Comparison of ENCODE assay signal across 9 cellular contexts in the genomic region with DNA sequence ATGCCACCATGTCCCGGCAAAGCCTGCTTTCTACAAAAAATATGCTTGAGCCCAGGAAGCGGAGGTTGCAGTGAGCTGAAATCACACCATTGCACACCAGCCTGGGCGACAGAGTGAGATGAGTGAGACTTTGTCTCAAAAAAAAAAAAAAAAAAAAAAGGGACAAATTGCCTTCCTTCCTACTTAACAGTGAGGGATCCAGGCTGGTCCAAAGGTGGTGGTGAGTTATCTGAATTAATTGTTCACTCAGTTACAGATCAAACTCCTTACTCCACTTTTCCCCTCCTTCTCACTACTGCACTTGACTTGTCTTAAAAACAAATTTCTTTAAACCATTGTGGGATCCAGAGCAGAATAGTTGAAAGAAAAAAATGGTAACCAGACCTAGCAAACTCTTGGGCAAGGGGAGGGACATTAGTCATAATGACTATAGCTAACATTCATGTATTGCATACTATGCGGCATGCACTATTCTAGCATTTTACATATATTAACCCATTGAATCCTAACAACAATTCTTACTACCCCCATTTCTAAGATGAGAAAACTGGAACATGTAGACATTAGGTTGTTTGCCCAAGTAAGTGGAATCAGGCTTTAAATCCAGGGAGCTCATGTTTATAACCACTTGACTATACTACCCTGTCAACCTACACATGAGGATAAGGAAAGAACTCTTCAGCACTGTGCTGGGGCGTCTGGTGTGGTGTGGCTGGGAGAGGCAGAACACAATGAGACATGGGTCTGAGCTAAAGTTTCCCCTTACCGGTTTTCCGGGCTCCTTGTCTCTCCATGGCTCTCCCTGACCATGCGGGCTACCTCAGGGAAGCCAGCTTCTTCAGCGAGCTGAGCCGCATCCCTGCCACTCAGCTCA. TPM values are rescaled to one million over a fixed set of nuclear protein-coding genes. Genes with fewer than 3 reads are reported as not detected.
DNase-seq lines count a peak whose midpoint lies in the region; ATAC-seq, FAIRE-seq and TF ChIP-seq lines count a peak whose summit lies in the region.
"Had no signal": no experiment of that assay in that cellular context is flagged by ENCODE, and none has a peak within 500 bp of the region (broad histone marks: within the 10 kb centered on the region; RNA-seq: fewer than 3 reads in every experiment).

No MANE protein-coding gene starts in this region.

- H3K9me3 Mint-ChIP-seq in activated naive CD4-positive, alpha-beta T cell treated with anti-CD3 and anti-CD28 coated beads for 36 hours = no peaks in the 10 kb centered on the region

- H3K27me3 Mint-ChIP-seq in activated naive CD4-positive, alpha-beta T cell treated with anti-CD3 and anti-CD28 coated beads for 36 hours (ENCODE audit: low read depth) = no peaks in the 10 kb centered on the region

- peak overlapping the region; percentile 97 for H3K27ac Mint-ChIP-seq in activated naive CD4-positive, alpha-beta T cell treated with anti-CD3 and anti-CD28 coated beads for 36 hours

- TF ChIP-seq CTCF in adrenal gland (IDR thresholded peaks at IDR 0.05) (no peak), HepG2 (CRISPR knock-in tag; IDR thresholded peaks at IDR 0.05) (no peak), transverse colon (IDR thresholded peaks at IDR 0.05) (no peak)

- peaks cover 64% of the 10 kb centered on the region for H3K36me3 Mint-ChIP-seq in activated naive CD4-positive, alpha-beta T cell treated with anti-CD3 and anti-CD28 coated beads for 36 hours (ENCODE audit: low read depth)

- H2AFZ ChIP-seq in HepG2 (ENCODE audit: low read length) = no peak overlapping the region

- H3K4me2 ChIP-seq in HepG2 (ENCODE audit: low read depth, low read length) = peak overlapping the region; percentile 94

- DNase-seq in activated naive CD4-positive, alpha-beta T cell treated with anti-CD3 and anti-CD28 coated beads for 36 hours = no peak
- DNase-seq in activated naive CD4-positive, alpha-beta T cell treated with anti-CD3 and anti-CD28 coated beads, Interleukin-2, amount 50 U/mL, for 16 hours = no peak
- DNase-seq in adrenal gland (no peak), HepG2 (ENCODE audit: low spot score) (no peak), transverse colon (no peak)
- DNase-seq in stimulated activated CD4-positive, alpha-beta T cell treated with anti-CD3 and anti-CD28 coated beads, Interleukin-2, amount 100 ng/mL, for 24 hours = no peak

- POLR2A ChIA-PET in HepG2 (lab: Yijun Ruan, JAX) = interaction anchor here (0.7 to 7.4 kb wide), 18 partner anchors 8 to 266 kb away, joined by 3 to 438 read pairs (median 4); partner anchors contain the start of genes ABHD16A, APOM, BAG6 and CLIC1

- in situ Hi-C loops in HepG2 (cut with HindIII; ENCODE audit: extremely low pct_ligation_motif_present, low pct_unique_long_range_greater_than_20kb) (no loop called here), transverse colon (cut with MboI; ENCODE audit: low pct_ligation_motif_present in 1 of 4, low pct_unique_long_range_greater_than_20kb in 1 of 4, low sequenced_read_pairs in 3 of 4) (no loop called here)

- H3K27me3 ChIP-seq in adrenal gland = no peaks in the 10 kb centered on the region
- no peaks in the 10 kb centered on the region; a peak in 1 of 5 replicates for H3K27me3 ChIP-seq in HepG2 (ENCODE audit: control insufficient read depth in 1 of 2, insufficient read depth in 2 of 2, low read length in 2 of 2)
- H3K27me3 ChIP-seq in transverse colon = no peaks in the 10 kb centered on the region

- H3K4me1 ChIP-seq in adrenal gland (replicated peaks in 1 of 2) (peaks cover 20 to 60% of the 10 kb centered on the region in 2 donors), HepG2 (ENCODE audit: insufficient read depth, low read length) (peaks cover 77% of the 10 kb centered on the region), transverse colon (peaks cover 35 to 71% (median 45%) of the 10 kb centered on the region in 4 donors)

- BruUV-seq in HepG2 (replicated peaks; lab: Mats Ljungman, UMichigan) = no TSS peak

- peaks cover 66% of the 10 kb centered on the region for H3K79me2 ChIP-seq in HepG2 (ENCODE audit: insufficient read depth, low read length)

- no peak for TF ChIP-seq EP300 in HepG2 (IDR thresholded peaks at IDR 0.05; ENCODE audit: low read depth in 2 of 2, low read length in 2 of 2)
- TF ChIP-seq EP300 in HepG2 (CRISPR knock-in tag; IDR thresholded peaks at IDR 0.05; ENCODE audit: borderline replicate concordance) = no peak
- no peak for TF ChIP-seq EP300 in transverse colon (IDR thresholded peaks at IDR 0.05; ENCODE audit: low read depth)

- H4K20me1 ChIP-seq in HepG2 (ENCODE audit: insufficient read depth, low read length) = peaks cover 12% of the 10 kb centered on the region; the same call in 1 of the 2 replicates

- H3K4me3 ChIP-seq in adrenal gland (peak overlapping the region in 1 of 4 donors; percentile 95), HepG2 (replicated peaks in 1 of 3; ENCODE audit: insufficient read depth in 1 of 3, low read depth in 2 of 3, low read length in 3 of 3) (peak overlapping the region; percentile 69 to 98 (median 71)), transverse colon (peak overlapping the region; percentile 43 to 96 (median 84))

- FAIRE-seq in HepG2 (lab: Jason Lieb, UNC) = no peak
- FAIRE-seq: G401.6 had no signal

- 72 to 79% (median 75%) methylated on average over 6 to 10 of the region's 10 CpGs for WGBS in adrenal gland, 4 donors
- WGBS in HepG2 (ENCODE audit: low lambda C conversion rate) = 93% methylated on average over 10 of the region's 10 CpGs
- WGBS in transverse colon (ENCODE audit: low coverage in 1 of 2), 2 donors = 72 to 93% methylated on average over 3 to 10 of the region's 10 CpGs

- H3K27ac ChIP-seq in adrenal gland (peak overlapping the region in 4 of 5 donors; percentile 83 to 96 (median 90)), HepG2 (ENCODE audit: extremely low read length, insufficient read depth, low read length) (peak overlapping the region; percentile 99), transverse colon (peak overlapping the region; percentile 93 to 99 (median 98))

- intact Hi-C loops in activated naive CD4-positive, alpha-beta T cell treated with anti-CD3 and anti-CD28 coated beads for 36 hours (cut with micrococcal nuclease) = loop anchor here (5.0 to 10.0 kb wide), 2 partner anchors 261 to 1181 kb away; partner anchors contain the start of genes MICA and PSMB8
- intact Hi-C loops in adrenal gland (cut with DNase I) = no loop called here
- intact Hi-C loops in HepG2 (cut with micrococcal nuclease; ENCODE audit: unreplicated experiment) = no loop called here
- intact Hi-C loops in transverse colon (cut with DNase I; ENCODE audit: low total_unique reads) = no loop called here

- no peak for TF ChIP-seq RAD21 in HepG2 (CRISPR knock-in tag; IDR thresholded peaks at IDR 0.05)

- H3K9me3 ChIP-seq in adrenal gland (replicated peaks in 1 of 3) = no peaks in the 10 kb centered on the region
- H3K9me3 ChIP-seq in HepG2 (ENCODE audit: low read length) = no peaks in the 10 kb centered on the region
- H3K9me3 ChIP-seq in transverse colon = no peaks in the 10 kb centered on the region

- peak overlapping the region; percentile 95 for H3K4me3 Mint-ChIP-seq in activated naive CD4-positive, alpha-beta T cell treated with anti-CD3 and anti-CD28 coated beads for 36 hours

- H3K36me3 ChIP-seq in adrenal gland (replicated peaks in 1 of 2) (peaks cover 0 to 24% of the 10 kb centered on the region in 2 donors), HepG2 (replicated peaks in 1 of 2; ENCODE audit: control insufficient read depth in 1 of 2, insufficient read depth in 2 of 2, low read length in 2 of 2) (peaks cover 9 to 25% of the 10 kb centered on the region in 2 experiments), transverse colon (peaks cover 0 to 20% (median 6%) of the 10 kb centered on the region in 4 donors)

- H3K9ac ChIP-seq in HepG2 (ENCODE audit: insufficient read depth, low read depth, low read length) = peak overlapping the region; percentile 98

- no peak for ATAC-seq in HepG2
- ATAC-seq in GM18511 (IDR thresholded peaks at IDR 0.05; ENCODE audit: unreplicated experiment) = no peak
- no peak for ATAC-seq in HG03039 (IDR thresholded peaks at IDR 0.05; ENCODE audit: unreplicated experiment)

- peaks cover 76% of the 10 kb centered on the region for H3K4me1 Mint-ChIP-seq in activated naive CD4-positive, alpha-beta T cell treated with anti-CD3 and anti-CD28 coated beads for 36 hours (ENCODE audit: low read depth)

- CTCF ChIA-PET in activated naive CD4-positive, alpha-beta T cell treated with anti-CD3 and anti-CD28 coated beads for 36 hours (lab: Charles Lee) = interaction anchor here (1.0 to 1.5 kb wide), 3 partner anchors 10 to 289 kb away, joined by 3 to 4 read pairs (median 4); partner anchors contain the start of gene BAG6
- CTCF ChIA-PET in HepG2 (lab: Yijun Ruan, JAX; ENCODE audit: low intra/inter-chr PET ratio, low total read pairs) = no interaction called here

- TF ChIP-seq POLR2A in adrenal gland (IDR thresholded peaks at IDR 0.05) (no peak), HepG2 (IDR thresholded peaks at IDR 0.05; ENCODE audit: insufficient read depth in 1 of 2, low read depth in 2 of 2, low read length in 2 of 2) (peak in 1 of 2 experiments; percentile 17; a peak in 1 of 4 replicates), transverse colon (IDR thresholded peaks at IDR 0.05) (no peak)

RNA-seq across cellular contexts. Expression of gene GPANK1, which starts 1.5 kb away (rescaled TPM):
- 10 to 100 TPM; 31.2 to 32.4 TPM for total RNA-seq in activated naive CD4-positive, alpha-beta T cell treated with anti-CD3 and anti-CD28 coated beads for 36 hours
- 10 to 100 TPM; 10.2 to 61.2 (median 17.4) TPM for total RNA-seq in adrenal gland
- 10 to 100 TPM in 2 of 3 donors, 1 to 10 TPM in 1; 7.4 to 18.3 (median 17.6) TPM for polyA plus RNA-seq in adrenal gland
- 22.8 and 25.3 TPM in 2 replicates for total RNA-seq in HepG2 (2016; rRNA removed; fragmentation: Illumina TruSeq; extraction: Trizol)
- total RNA-seq in HepG2 (2016; cell fraction: cytosol; rRNA removed; fragmentation: Illumina TruSeq; extraction: Trizol; ENCODE audit: low read depth) = 7.9 and 10.4 TPM in 2 replicates
- total RNA-seq in HepG2 (2016; cell fraction: insoluble cytoplasmic fraction; rRNA removed; fragmentation: Illumina TruSeq; extraction: Trizol) = 25.6 and 26.7 TPM in 2 replicates
- 18.6 and 20.8 TPM in 2 replicates for total RNA-seq in HepG2 (2016; cell fraction: membrane; rRNA removed; fragmentation: Illumina TruSeq; extraction: Trizol)
- total RNA-seq in HepG2 (2016; cell fraction: nucleus; rRNA removed; fragmentation: Illumina TruSeq; extraction: Trizol) = 18.0 and 18.5 TPM in 2 replicates
- polyA plus RNA-seq in HepG2 (2011; rRNA removed) = 14.8 and 15.4 TPM in 2 replicates
- 18.7 and 20.1 TPM in 2 replicates for polyA plus RNA-seq in HepG2 (2011; cell fraction: cytosol; rRNA removed)
- 17.4 and 17.7 TPM in 2 replicates for polyA plus RNA-seq in HepG2 (2011; cell fraction: nucleus; rRNA removed)
- 15.6 and 16.2 TPM in 2 replicates for polyA plus RNA-seq in HepG2 (2012)
- 7.6 and 8.6 TPM in 2 replicates for polyA plus RNA-seq in HepG2 (2016; cell fraction: cytosol; fragmentation: Illumina TruSeq; extraction: Trizol; ENCODE audit: low read depth)
- polyA plus RNA-seq in HepG2 (2016; cell fraction: insoluble cytoplasmic fraction; fragmentation: Illumina TruSeq; extraction: Trizol; ENCODE audit: low read depth) = 28.7 and 31.2 TPM in 2 replicates
- polyA plus RNA-seq in HepG2 (2016; cell fraction: membrane; fragmentation: Illumina TruSeq; extraction: Trizol; ENCODE audit: low read depth) = 13.3 and 14.4 TPM in 2 replicates
- 26.3 and 27.8 TPM in 2 replicates for polyA plus RNA-seq in HepG2 (2016; cell fraction: nucleus; fragmentation: Illumina TruSeq; extraction: Trizol; ENCODE audit: insufficient read depth, low read depth)
- 12.3 and 17.1 TPM in 2 replicates for polyA minus RNA-seq in HepG2 (2011; rRNA and poly(A)+ RNA removed; ENCODE audit: low replicate concordance)
- 5.2 and 7.5 TPM in 2 replicates for polyA minus RNA-seq in HepG2 (2011; cell fraction: cytosol; rRNA and poly(A)+ RNA removed)
- polyA minus RNA-seq in HepG2 (2011; cell fraction: nucleus; rRNA and poly(A)+ RNA removed) = 19.2 and 19.6 TPM in 2 replicates
- 10 to 100 TPM in 3 of 4 donors, 1 to 10 TPM in 1; 2.4 to 32.9 (median 23.2) TPM for total RNA-seq in transverse colon

RNA-seq across cellular contexts. Expression of gene CSNK2B, which starts 2.6 kb away (rescaled TPM):
- 100 to 1,000 TPM; 215 to 219 TPM for total RNA-seq in activated naive CD4-positive, alpha-beta T cell treated with anti-CD3 and anti-CD28 coated beads for 36 hours
- total RNA-seq in adrenal gland (100 to 1,000 TPM; 142 to 324 (median 206) TPM), HepG2 (2016; rRNA removed; fragmentation: Illumina TruSeq; extraction: Trizol) (296 and 316 TPM in 2 replicates), transverse colon (100 to 1,000 TPM; 182 to 231 (median 210) TPM)
- polyA plus RNA-seq in adrenal gland (100 to 1,000 TPM; 171 to 239 (median 236) TPM), HepG2 (2011; rRNA removed) (111 and 116 TPM in 2 replicates)
- total RNA-seq in HepG2 (2016; cell fraction: cytosol; rRNA removed; fragmentation: Illumina TruSeq; extraction: Trizol; ENCODE audit: low read depth) = 132 and 145 TPM in 2 replicates
- total RNA-seq in HepG2 (2016; cell fraction: insoluble cytoplasmic fraction; rRNA removed; fragmentation: Illumina TruSeq; extraction: Trizol) = 301 and 303 TPM in 2 replicates
- total RNA-seq in HepG2 (2016; cell fraction: membrane; rRNA removed; fragmentation: Illumina TruSeq; extraction: Trizol) = 151 and 176 TPM in 2 replicates
- 129 and 139 TPM in 2 replicates for total RNA-seq in HepG2 (2016; cell fraction: nucleus; rRNA removed; fragmentation: Illumina TruSeq; extraction: Trizol)
- polyA plus RNA-seq in HepG2 (2011; cell fraction: cytosol; rRNA removed) = 142 and 147 TPM in 2 replicates
- 240 and 247 TPM in 2 replicates for polyA plus RNA-seq in HepG2 (2011; cell fraction: nucleus; rRNA removed)
- polyA plus RNA-seq in HepG2 (2012) = 320 and 331 TPM in 2 replicates
- 180 and 199 TPM in 2 replicates for polyA plus RNA-seq in HepG2 (2016; cell fraction: cytosol; fragmentation: Illumina TruSeq; extraction: Trizol; ENCODE audit: low read depth)
- 438 and 490 TPM in 2 replicates for polyA plus RNA-seq in HepG2 (2016; cell fraction: insoluble cytoplasmic fraction; fragmentation: Illumina TruSeq; extraction: Trizol; ENCODE audit: low read depth)
- polyA plus RNA-seq in HepG2 (2016; cell fraction: membrane; fragmentation: Illumina TruSeq; extraction: Trizol; ENCODE audit: low read depth) = 209 and 226 TPM in 2 replicates
- polyA plus RNA-seq in HepG2 (2016; cell fraction: nucleus; fragmentation: Illumina TruSeq; extraction: Trizol; ENCODE audit: insufficient read depth, low read depth) = 322 and 332 TPM in 2 replicates
- polyA minus RNA-seq in HepG2 (2011; rRNA and poly(A)+ RNA removed; ENCODE audit: low replicate concordance) = 147 and 199 TPM in 2 replicates
- 85.2 and 86.7 TPM in 2 replicates for polyA minus RNA-seq in HepG2 (2011; cell fraction: cytosol; rRNA and poly(A)+ RNA removed)
- 61.5 and 67.4 TPM in 2 replicates for polyA minus RNA-seq in HepG2 (2011; cell fraction: nucleus; rRNA and poly(A)+ RNA removed)

RNA-seq across cellular contexts. Expression of gene C6orf47, which starts 2.7 kb away (rescaled TPM):
- 1 to 10 TPM; 8.8 to 9.0 TPM for total RNA-seq in activated naive CD4-positive, alpha-beta T cell treated with anti-CD3 and anti-CD28 coated beads for 36 hours
- total RNA-seq in adrenal gland = 10 to 100 TPM; 23.8 to 37.0 (median 27.4) TPM
- 10 to 100 TPM; 17.9 to 23.6 (median 20.0) TPM for polyA plus RNA-seq in adrenal gland
- total RNA-seq in HepG2 (2016; rRNA removed; fragmentation: Illumina TruSeq; extraction: Trizol) = 15.5 and 18.1 TPM in 2 replicates
- 4.0 and 4.6 TPM in 2 replicates for total RNA-seq in HepG2 (2016; cell fraction: cytosol; rRNA removed; fragmentation: Illumina TruSeq; extraction: Trizol; ENCODE audit: low read depth)
- total RNA-seq in HepG2 (2016; cell fraction: insoluble cytoplasmic fraction; rRNA removed; fragmentation: Illumina TruSeq; extraction: Trizol) = 16.8 and 18.5 TPM in 2 replicates
- 10.4 and 12.5 TPM in 2 replicates for total RNA-seq in HepG2 (2016; cell fraction: membrane; rRNA removed; fragmentation: Illumina TruSeq; extraction: Trizol)
- 11.7 and 13.0 TPM in 2 replicates for total RNA-seq in HepG2 (2016; cell fraction: nucleus; rRNA removed; fragmentation: Illumina TruSeq; extraction: Trizol)
- polyA plus RNA-seq in HepG2 (2011; rRNA removed) = 1.7 and 2.1 TPM in 2 replicates
- 1.5 TPM in 2 replicates for polyA plus RNA-seq in HepG2 (2011; cell fraction: cytosol; rRNA removed)
- 3.0 and 3.3 TPM in 2 replicates for polyA plus RNA-seq in HepG2 (2011; cell fraction: nucleus; rRNA removed)
- polyA plus RNA-seq in HepG2 (2012) = 3.3 and 4.4 TPM in 2 replicates
- polyA plus RNA-seq in HepG2 (2016; cell fraction: cytosol; fragmentation: Illumina TruSeq; extraction: Trizol; ENCODE audit: low read depth) = 1.9 and 2.9 TPM in 2 replicates
- 12.2 and 12.5 TPM in 2 replicates for polyA plus RNA-seq in HepG2 (2016; cell fraction: insoluble cytoplasmic fraction; fragmentation: Illumina TruSeq; extraction: Trizol; ENCODE audit: low read depth)
- polyA plus RNA-seq in HepG2 (2016; cell fraction: membrane; fragmentation: Illumina TruSeq; extraction: Trizol; ENCODE audit: low read depth) = 5.2 and 6.9 TPM in 2 replicates
- polyA plus RNA-seq in HepG2 (2016; cell fraction: nucleus; fragmentation: Illumina TruSeq; extraction: Trizol; ENCODE audit: insufficient read depth, low read depth) = 11.9 and 12.9 TPM in 2 replicates
- 3.9 and 10.7 TPM in 2 replicates for polyA minus RNA-seq in HepG2 (2011; rRNA and poly(A)+ RNA removed; ENCODE audit: low replicate concordance)
- 1.2 and 1.3 TPM in 2 replicates for polyA minus RNA-seq in HepG2 (2011; cell fraction: cytosol; rRNA and poly(A)+ RNA removed)
- 5.3 and 6.1 TPM in 2 replicates for polyA minus RNA-seq in HepG2 (2011; cell fraction: nucleus; rRNA and poly(A)+ RNA removed)
- 10 to 100 TPM; 18.7 to 45.7 (median 25.2) TPM for total RNA-seq in transverse colon

RNA-seq across cellular contexts. Expression of gene LY6G5B, which starts 6.5 kb away (rescaled TPM):
- total RNA-seq in activated naive CD4-positive, alpha-beta T cell treated with anti-CD3 and anti-CD28 coated beads for 36 hours = 1 to 10 TPM; 6.4 to 6.5 TPM
- total RNA-seq in adrenal gland = 10 to 100 TPM in 1 of 8 donors, 1 to 10 TPM in 5, under 1 TPM in 2; 0.48 to 13.3 (median 3.2) TPM
- polyA plus RNA-seq in adrenal gland = 10 to 100 TPM in 1 of 3 donors, 1 to 10 TPM in 2; 4.2 to 13.4 (median 8.1) TPM
- total RNA-seq in HepG2 (2016; rRNA removed; fragmentation: Illumina TruSeq; extraction: Trizol) = 0.73 and 7.8 TPM in 2 replicates
- total RNA-seq in HepG2 (2016; cell fraction: cytosol; rRNA removed; fragmentation: Illumina TruSeq; extraction: Trizol; ENCODE audit: low read depth) = 0.79 and 1.3 TPM in 2 replicates
- total RNA-seq in HepG2 (2016; cell fraction: insoluble cytoplasmic fraction; rRNA removed; fragmentation: Illumina TruSeq; extraction: Trizol) = 0.71 and 7.4 TPM in 2 replicates
- total RNA-seq in HepG2 (2016; cell fraction: membrane; rRNA removed; fragmentation: Illumina TruSeq; extraction: Trizol) = 1.2 and 1.3 TPM in 2 replicates
- 13.8 and 17.8 TPM in 2 replicates for total RNA-seq in HepG2 (2016; cell fraction: nucleus; rRNA removed; fragmentation: Illumina TruSeq; extraction: Trizol)
- polyA plus RNA-seq in HepG2 (2011; rRNA removed) = 14.7 and 15.7 TPM in 2 replicates
- polyA plus RNA-seq in HepG2 (2011; cell fraction: cytosol; rRNA removed) = 1.1 and 1.2 TPM in 2 replicates
- polyA plus RNA-seq in HepG2 (2011; cell fraction: nucleus; rRNA removed) = 102 and 104 TPM in 2 replicates
- 19.5 and 22.0 TPM in 2 replicates for polyA plus RNA-seq in HepG2 (2012)
- polyA plus RNA-seq in HepG2 (2016; cell fraction: cytosol; fragmentation: Illumina TruSeq; extraction: Trizol; ENCODE audit: low read depth) = 0.57 and 0.94 TPM in 2 replicates
- 0.30 and 0.72 TPM in 2 replicates for polyA plus RNA-seq in HepG2 (2016; cell fraction: insoluble cytoplasmic fraction; fragmentation: Illumina TruSeq; extraction: Trizol; ENCODE audit: low read depth)
- 0.59 and 1.7 TPM in 2 replicates for polyA plus RNA-seq in HepG2 (2016; cell fraction: membrane; fragmentation: Illumina TruSeq; extraction: Trizol; ENCODE audit: low read depth)
- polyA plus RNA-seq in HepG2 (2016; cell fraction: nucleus; fragmentation: Illumina TruSeq; extraction: Trizol; ENCODE audit: insufficient read depth, low read depth) = 63.2 and 72.0 TPM in 2 replicates
- 8.7 and 9.9 TPM in 2 replicates for polyA minus RNA-seq in HepG2 (2011; rRNA and poly(A)+ RNA removed; ENCODE audit: low replicate concordance)
- polyA minus RNA-seq in HepG2 (2011; cell fraction: cytosol; rRNA and poly(A)+ RNA removed) = 0.49 and 0.70 TPM in 2 replicates
- polyA minus RNA-seq in HepG2 (2011; cell fraction: nucleus; rRNA and poly(A)+ RNA removed) = 24.8 and 28.5 TPM in 2 replicates
- total RNA-seq in transverse colon = 10 to 100 TPM in 2 of 4 donors, 1 to 10 TPM in 2; 2.4 to 21.3 (median 10.3) TPM

RNA-seq across cellular contexts. Expression of gene APOM, which starts 7.6 kb away (rescaled TPM):
- 1 to 10 TPM; 2.6 to 3.7 TPM for total RNA-seq in activated naive CD4-positive, alpha-beta T cell treated with anti-CD3 and anti-CD28 coated beads for 36 hours
- total RNA-seq in adrenal gland = 1 to 10 TPM in 7 of 8 donors, not detected in 1; 2.3 to 4.7 (median 4.0) TPM
- 10 to 100 TPM in 2 of 3 donors, 1 to 10 TPM in 1; 6.4 to 18.2 (median 10.7) TPM for polyA plus RNA-seq in adrenal gland
- 52.9 and 98.2 TPM in 2 replicates for total RNA-seq in HepG2 (2016; rRNA removed; fragmentation: Illumina TruSeq; extraction: Trizol)
- 43.4 and 48.4 TPM in 2 replicates for total RNA-seq in HepG2 (2016; cell fraction: cytosol; rRNA removed; fragmentation: Illumina TruSeq; extraction: Trizol; ENCODE audit: low read depth)
- total RNA-seq in HepG2 (2016; cell fraction: insoluble cytoplasmic fraction; rRNA removed; fragmentation: Illumina TruSeq; extraction: Trizol) = 49.1 and 105 TPM in 2 replicates
- total RNA-seq in HepG2 (2016; cell fraction: membrane; rRNA removed; fragmentation: Illumina TruSeq; extraction: Trizol) = 24.9 and 27.7 TPM in 2 replicates
- 80.5 and 97.5 TPM in 2 replicates for total RNA-seq in HepG2 (2016; cell fraction: nucleus; rRNA removed; fragmentation: Illumina TruSeq; extraction: Trizol)
- 1,140 and 1,216 TPM in 2 replicates for polyA plus RNA-seq in HepG2 (2011; rRNA removed)
- polyA plus RNA-seq in HepG2 (2011; cell fraction: cytosol; rRNA removed) = 931 and 1,024 TPM in 2 replicates
- polyA plus RNA-seq in HepG2 (2011; cell fraction: nucleus; rRNA removed) = 672 and 801 TPM in 2 replicates
- polyA plus RNA-seq in HepG2 (2012) = 414 and 633 TPM in 2 replicates
- polyA plus RNA-seq in HepG2 (2016; cell fraction: cytosol; fragmentation: Illumina TruSeq; extraction: Trizol; ENCODE audit: low read depth) = 40.2 and 51.8 TPM in 2 replicates
- polyA plus RNA-seq in HepG2 (2016; cell fraction: insoluble cytoplasmic fraction; fragmentation: Illumina TruSeq; extraction: Trizol; ENCODE audit: low read depth) = 55.3 and 56.0 TPM in 2 replicates
- polyA plus RNA-seq in HepG2 (2016; cell fraction: membrane; fragmentation: Illumina TruSeq; extraction: Trizol; ENCODE audit: low read depth) = 20.7 and 25.6 TPM in 2 replicates
- polyA plus RNA-seq in HepG2 (2016; cell fraction: nucleus; fragmentation: Illumina TruSeq; extraction: Trizol; ENCODE audit: insufficient read depth, low read depth) = 129 and 139 TPM in 2 replicates
- polyA minus RNA-seq in HepG2 (2011; rRNA and poly(A)+ RNA removed; ENCODE audit: low replicate concordance) = 3.4 and 446 TPM in 2 replicates
- polyA minus RNA-seq in HepG2 (2011; cell fraction: cytosol; rRNA and poly(A)+ RNA removed) = 154 and 168 TPM in 2 replicates
- 110 and 177 TPM in 2 replicates for polyA minus RNA-seq in HepG2 (2011; cell fraction: nucleus; rRNA and poly(A)+ RNA removed)
- total RNA-seq in transverse colon = 1 to 10 TPM in 2 of 4 donors, not detected in 2; 2.2 to 5.5 TPM
